Comparison of ENCODE assay signal across 8 cellular contexts in the genomic region with DNA sequence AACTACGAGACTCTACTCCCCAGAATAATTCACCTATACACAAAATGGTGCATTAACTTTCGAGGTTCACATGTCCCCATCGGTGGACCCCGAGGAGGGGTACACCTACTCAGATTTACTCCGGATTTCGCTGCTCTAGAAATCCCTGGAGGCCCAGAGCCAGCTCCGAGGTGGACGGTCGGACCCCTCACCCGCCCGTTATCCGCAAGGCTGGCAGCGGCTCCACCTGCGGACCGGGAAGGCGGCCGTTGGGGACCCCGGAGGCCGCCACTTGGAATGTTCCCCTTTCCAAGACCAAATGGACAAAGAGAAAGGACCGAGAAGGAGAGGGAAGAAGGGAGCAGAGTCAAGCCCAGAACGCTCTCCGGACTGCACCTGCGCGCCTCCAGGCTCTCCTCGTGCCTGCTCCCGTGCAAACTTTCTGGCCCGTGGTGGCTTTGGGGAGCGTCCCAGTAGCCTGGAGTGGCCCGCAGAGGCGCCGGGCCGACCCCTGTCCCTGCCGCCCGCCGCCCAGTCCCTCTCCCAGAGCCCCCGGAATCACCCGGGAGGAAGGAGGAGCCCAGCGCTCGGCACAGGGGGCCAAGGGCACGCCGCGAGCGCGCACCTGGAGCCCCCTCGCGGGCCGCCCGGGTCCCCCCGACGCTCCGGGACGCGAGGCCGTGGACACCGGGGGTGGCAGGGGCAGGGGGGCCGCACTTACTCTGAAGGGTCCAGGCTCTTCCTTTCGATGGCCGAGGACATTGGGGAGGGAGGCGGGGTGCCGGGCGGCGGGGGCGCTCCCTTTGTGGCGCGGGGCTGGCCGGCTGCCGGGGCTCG. TPM values are rescaled to one million over a fixed set of nuclear protein-coding genes. Genes with fewer than 3 reads are reported as not detected.
DNase-seq lines count a peak whose midpoint lies in the region; ATAC-seq, FAIRE-seq and TF ChIP-seq lines count a peak whose summit lies in the region.

No MANE protein-coding gene starts in this region.

- H3K9ac ChIP-seq in H9 (ENCODE audit: extremely low read depth, insufficient read length, low read length) (no peak overlapping the region), GM12878 (ENCODE audit: control insufficient read depth, insufficient read depth, low read length) (peak overlapping the region; percentile 37; the same call in 1 of the 2 replicates)

- H3K14ac ChIP-seq in H9 (ENCODE audit: insufficient read depth, low read length) = no peak overlapping the region

- no peaks in the 10 kb centered on the region for H3K79me1 ChIP-seq in H9 (ENCODE audit: insufficient read depth, low read depth, low read length, poor library complexity, severe bottlenecking)

- H3K4me1 ChIP-seq in H9 (ENCODE audit: insufficient read depth, low read length) = no peaks in the 10 kb centered on the region
- peaks cover 4% of the 10 kb centered on the region for H3K4me1 ChIP-seq in GM12878 (ENCODE audit: control insufficient read depth, insufficient read depth, low read length)
- peaks cover 0 to 12% (median 0%) of the 10 kb centered on the region in 4 donors for H3K4me1 ChIP-seq in right lobe of liver
- peaks cover 0 to 28% (median 14%) of the 10 kb centered on the region in 4 donors for H3K4me1 ChIP-seq in tibial nerve

- no peak overlapping the region for H3K18ac ChIP-seq in H9 (ENCODE audit: insufficient read length, low read depth, low read length)

- ATAC-seq in GM12878 (peak; percentile 10; the same call in 1 of the 3 replicates), right lobe of liver (peak; percentile 7 to 15 (median 12))

- TF ChIP-seq CTCF in H9 (conservative IDR thresholded peaks at IDR 0.05) (no peak), GM12878 (IDR thresholded peaks at IDR 0.05 in 2 of 3, conservative IDR thresholded peaks at IDR 0.05 in 1 of 3; ENCODE audit: control insufficient read depth in 2 of 3, extremely low read depth in 1 of 3, insufficient read depth in 1 of 3, low read depth in 3 of 3, low read length in 3 of 3) (no peak), right lobe of liver (IDR thresholded peaks at IDR 0.05) (no peak), tibial nerve (IDR thresholded peaks at IDR 0.05) (peak in 1 of 5 experiments; percentile 1)

- BruUV-seq in GM12878 (replicated peaks; lab: Mats Ljungman, UMichigan) = no TSS peak

- no peaks in the 10 kb centered on the region for H3K36me3 Mint-ChIP-seq in H9 (ENCODE audit: insufficient read depth in 1 of 3, low read depth in 3 of 3)

- no peak overlapping the region for H3K4ac ChIP-seq in H9 (ENCODE audit: low read depth, low read length)

- peak; percentile 12 for DNase-seq in CD1c-positive myeloid dendritic cell (ENCODE audit: extremely low spot score)
- peak; percentile 43 for DNase-seq in H9
- no peak for DNase-seq in GM12878 (ENCODE audit: low read depth, low spot score)
- peak in 2 of 3 donors; percentile 42 to 59 for DNase-seq in right lobe of liver
- no peak for DNase-seq in tibial nerve (ENCODE audit: low spot score in 2 of 2)
- DNase-seq in SKM-1 (lab: John Stamatoyannopoulos, UW; ENCODE audit: unreplicated experiment) = no peak
- no peak for DNase-seq in islet precursor cell
- no peak for DNase-seq in NCI-H82 (lab: John Stamatoyannopoulos, UW)

- H2AFZ ChIP-seq in H9 (ENCODE audit: low read length) (no peak overlapping the region), GM12878 (ENCODE audit: control insufficient read depth, low read depth, low read length) (peak overlapping the region; percentile 39)

- no CpG with 5 or more reads among the region's 68 CpGs for WGBS in H9 (ENCODE audit: extremely low coverage, insufficient read length, low lambda C conversion rate)
- WGBS in GM12878 (ENCODE audit: insufficient coverage, insufficient replicate concordance, low lambda C conversion rate, missing lambda C conversion rate) = 2% methylated on average over 61 of the region's 68 CpGs
- WGBS in right lobe of liver (ENCODE audit: insufficient coverage, low coverage, low lambda C conversion rate, missing lambda C conversion rate) = 8% methylated on average over 19 of the region's 68 CpGs
- WGBS in tibial nerve, 2 donors = 4 to 5% methylated on average over 13 to 42 of the region's 68 CpGs

- H3K27ac Mint-ChIP-seq in H9 = no peak overlapping the region

- TF ChIP-seq EP300 in GM12878 (IDR thresholded peaks at IDR 0.05; ENCODE audit: borderline replicate concordance in 1 of 2, control insufficient read depth in 1 of 2, low read depth in 2 of 2, low read length in 2 of 2) (no peak), tibial nerve (IDR thresholded peaks at IDR 0.05) (no peak)

- no peak overlapping the region for H2BK5ac ChIP-seq in H9 (ENCODE audit: insufficient read length, low read length)

- H2BK12ac ChIP-seq in H9 (ENCODE audit: insufficient read length, low read depth, low read length) = no peak overlapping the region

- H3K27ac ChIP-seq in H9 (ENCODE audit: insufficient read length, low read depth, low read length) (no peak overlapping the region), GM12878 (ENCODE audit: control insufficient read depth, insufficient read depth) (no peak overlapping the region), right lobe of liver (peak overlapping the region; percentile 44 to 82 (median 68)), tibial nerve (peak overlapping the region in 3 of 4 donors; percentile 56 to 84 (median 69))

- no peak overlapping the region for H3K23ac ChIP-seq in H9 (ENCODE audit: insufficient read length, low read depth, low read length)

- SMC1A ChIA-PET in GM12878 (lab: Charles Lee; ENCODE audit: uncharacterized antibody, unreplicated experiment) = interaction anchor here (0.6 to 3.3 kb wide), 8 partner anchors 11 to 224 kb away, joined by 3 to 14 read pairs (median 4); partner anchors contain the start of gene LMO2

- TF ChIP-seq RAD21 in GM12878 (IDR thresholded peaks at IDR 0.05; ENCODE audit: insufficient read depth, low read depth, low read length) = no peak

- CTCF ChIA-PET in GM12878 (lab: Yijun Ruan, JAX) = interaction anchor here (1.4 to 4.7 kb wide), 4 partner anchors 11 to 118 kb away, joined by 3 to 20 read pairs (median 10); no protein-coding TSS in a partner anchor

- H3K4me3 ChIP-seq in GM12878 (peak overlapping the region; percentile 72), right lobe of liver (peak overlapping the region; percentile 36 to 53 (median 45)), tibial nerve (peak overlapping the region; percentile 31 to 71 (median 44))

- H3K9me3 ChIP-seq in H9 (ENCODE audit: control insufficient read depth, low read depth, low read length) = no peaks in the 10 kb centered on the region
- H3K9me3 ChIP-seq in GM12878 (replicated peaks; ENCODE audit: control insufficient read depth, insufficient read depth, low read length) = no peaks in the 10 kb centered on the region
- H3K9me3 ChIP-seq in right lobe of liver = no peaks in the 10 kb centered on the region
- no peaks in the 10 kb centered on the region for H3K9me3 ChIP-seq in tibial nerve

- no peak overlapping the region for H2BK120ac ChIP-seq in H9 (ENCODE audit: low read depth, low read length, poor library complexity, severe bottlenecking)

- H3K36me3 ChIP-seq in GM12878 (ENCODE audit: control insufficient read depth in 2 of 2, insufficient read depth in 2 of 2, low read length in 1 of 2) = no peaks in the 10 kb centered on the region
- H3K36me3 ChIP-seq in right lobe of liver = no peaks in the 10 kb centered on the region
- H3K36me3 ChIP-seq in tibial nerve = no peaks in the 10 kb centered on the region

- RAD21 ChIA-PET in GM12878 (lab: Charles Lee; ENCODE audit: unreplicated experiment) = interaction anchor here (1.5 kb wide), 1 partner anchor 102 kb away, joined by 6 read pairs; no protein-coding TSS in a partner anchor

- H3K23me2 ChIP-seq in H9 (ENCODE audit: insufficient read length, low read depth, low read length, poor library complexity, severe bottlenecking) = peaks cover 16% of the 10 kb centered on the region

- H3K9me3 Mint-ChIP-seq in H9 = no peaks in the 10 kb centered on the region

- no peak overlapping the region for H4K5ac ChIP-seq in H9 (ENCODE audit: insufficient read length, low read depth, low read length)

- TF ChIP-seq POLR2A in GM12878 (IDR thresholded peaks at IDR 0.05; ENCODE audit: low read depth, low read length) (no peak), right lobe of liver (IDR thresholded peaks at IDR 0.05) (no peak), tibial nerve (IDR thresholded peaks at IDR 0.05) (no peak)

- no peak overlapping the region for H2BK15ac ChIP-seq in H9 (ENCODE audit: low read depth, low read length)

- no peak overlapping the region for H4K8ac ChIP-seq in H9 (replicated peaks; ENCODE audit: insufficient read length, low read depth, low read length)

- H3T11ph ChIP-seq in H9 (ENCODE audit: low read length) = no peak overlapping the region

- H4K20me1 ChIP-seq in H9 (ENCODE audit: control insufficient read depth, insufficient read depth, insufficient read length) (no peaks in the 10 kb centered on the region), GM12878 (ENCODE audit: control insufficient read depth, insufficient read depth) (no peaks in the 10 kb centered on the region)

- no peak overlapping the region for H4K91ac ChIP-seq in H9 (ENCODE audit: insufficient read length, low read depth, low read length)

- POLR2A ChIA-PET in GM12878 (lab: Charles Lee) = interaction anchor here (0.7 kb wide), 1 partner anchor 1418 kb away, joined by 4 read pairs; no protein-coding TSS in a partner anchor

- no peak overlapping the region for H3K56ac ChIP-seq in H9 (ENCODE audit: insufficient read length, low read depth, low read length)

- no peak overlapping the region for H2AK5ac ChIP-seq in H9 (ENCODE audit: insufficient read length, low read length)

- H3K79me2 ChIP-seq in H9 (ENCODE audit: insufficient read depth, low read length) = no peaks in the 10 kb centered on the region
- no peaks in the 10 kb centered on the region for H3K79me2 ChIP-seq in GM12878 (ENCODE audit: control insufficient read depth, insufficient read depth, low read length)

- peaks cover 90% of the 10 kb centered on the region for H3K27me3 Mint-ChIP-seq in H9 (ENCODE audit: low read depth)

- peak overlapping the region; percentile 76 for H3K4me2 ChIP-seq in H9 (ENCODE audit: insufficient read depth, insufficient read length, low read length)
- peak overlapping the region; percentile 89 for H3K4me2 ChIP-seq in GM12878 (ENCODE audit: control insufficient read depth, insufficient read depth)

- no peak overlapping the region for H2BK20ac ChIP-seq in H9 (ENCODE audit: low read depth, low read length, poor library complexity, severe bottlenecking)

- in situ Hi-C loops in GM12878 (cut with MboI) = no loop called here

- H3K4me3 Mint-ChIP-seq in H9 = peak overlapping the region; percentile 49 to 83

- intact Hi-C loops in GM12878 (cut with micrococcal nuclease; ENCODE audit: unreplicated experiment) = loop anchor here (5.0 kb wide), 1 partner anchor 43 kb away; no protein-coding TSS in a partner anchor
- intact Hi-C loops in right lobe of liver (cut with DNase I) = no loop called here

- no peak for FAIRE-seq in GM12878 (lab: Jason Lieb, UNC)

- H3K4me1 Mint-ChIP-seq in H9 = peaks cover 15 to 17% of the 10 kb centered on the region in 2 experiments

- H3K27me3 ChIP-seq in H9 (ENCODE audit: insufficient read depth, low read length) = peaks cover 28% of the 10 kb centered on the region; the same call in 1 of the 2 replicates
- peaks cover 4 to 8% of the 10 kb centered on the region in 2 experiments for H3K27me3 ChIP-seq in GM12878 (replicated peaks in 1 of 2; ENCODE audit: control insufficient read depth in 2 of 2, insufficient read depth in 2 of 2, low read length in 1 of 2)
- H3K27me3 ChIP-seq in right lobe of liver = no peaks in the 10 kb centered on the region
- H3K27me3 ChIP-seq in tibial nerve = peaks cover 0 to 45% of the 10 kb centered on the region in 2 donors

RNA-seq across cellular contexts. Expression of gene LMO2, which starts 23.0 kb away (rescaled TPM):
- 0.33 and 0.48 TPM in 2 replicates for total RNA-seq in H9 (2021)
- not detected in 2 replicates for total RNA-seq in GM12878 (2013; cell fraction: nucleolus; rRNA removed)
- total RNA-seq in GM12878 (2014; rRNA removed) = 0.98 and 1.7 TPM in 2 replicates
- 1.0 and 1.2 TPM in 2 replicates for total RNA-seq in GM12878 (2014; rRNA removed; fragmentation: Illumina TruSeq; extraction: Trizol)
- 0.98 and 1.7 TPM in 2 replicates for total RNA-seq in GM12878 (2021)
- polyA plus RNA-seq in GM12878 (2011; ENCODE audit: low read depth) = 4.0 TPM
- 1.1 TPM in 2 replicates for polyA plus RNA-seq in GM12878 (2011; rRNA removed)
- polyA plus RNA-seq in GM12878 (2011; cell fraction: cytosol; rRNA removed) = 0.42 and 0.53 TPM in 2 replicates
- polyA plus RNA-seq in GM12878 (2011; cell fraction: nucleus; rRNA removed) = 0.24 and 0.25 TPM in 2 replicates
- polyA plus RNA-seq in GM12878 (2012) = 4.1 and 7.5 TPM in 2 replicates
- polyA plus RNA-seq in GM12878 (2014; fragmentation: Illumina TruSeq; extraction: Trizol) = 1.4 and 1.9 TPM in 2 replicates
- polyA plus RNA-seq in GM12878 (2014; fragmentation: Nextera tagmentation; extraction: Ambion mirVana) = under 1 TPM; 0.29 to 0.47 TPM
- polyA plus RNA-seq in GM12878 (2014; rRNA removed) = 1.7 TPM in 2 replicates
- polyA plus RNA-seq in GM12878 (2016; fragmentation: Nextera tagmentation; extraction: Ambion mirVana) = under 1 TPM in 1 of 2 experiments, not detected in 1; 0.37 TPM
- 0.37 and 0.88 TPM in 2 replicates for polyA minus RNA-seq in GM12878 (2011; rRNA and poly(A)+ RNA removed)
- polyA minus RNA-seq in GM12878 (2011; cell fraction: cytosol; rRNA and poly(A)+ RNA removed) = not detected in 2 replicates
- polyA minus RNA-seq in GM12878 (2011; cell fraction: nucleus; rRNA and poly(A)+ RNA removed) = 0.12 and 0.48 TPM in 2 replicates
- 1 to 10 TPM; 3.6 to 7.6 (median 4.9) TPM for total RNA-seq in right lobe of liver
- 10 to 100 TPM in 3 of 4 donors, 1 to 10 TPM in 1; 8.4 to 37.4 (median 19.3) TPM for total RNA-seq in tibial nerve

Comparison
In these comparisons a context has a peak if more than half of its experiments do, and no peak if none do; other contexts are left out.
1. DNase-seq: peak in CD1c-positive myeloid dendritic cell (single experiment), H9 (single experiment) and right lobe of liver (2 of 3); none in GM12878 (single experiment), tibial nerve (0 of 2), SKM-1 (single experiment), islet precursor cell (single experiment) and NCI-H82 (single experiment).
2. H3K27ac ChIP-seq: peak in right lobe of liver (3 of 3) and tibial nerve (3 of 4); none in H9 (single experiment) and GM12878 (single experiment).
3. Peak in every context shown above with its lines, with median percentiles within 50 percentile points of each other: H3K4me3 ChIP-seq.